ENCODE assay signal across 19 cellular contexts in the genomic region with DNA sequence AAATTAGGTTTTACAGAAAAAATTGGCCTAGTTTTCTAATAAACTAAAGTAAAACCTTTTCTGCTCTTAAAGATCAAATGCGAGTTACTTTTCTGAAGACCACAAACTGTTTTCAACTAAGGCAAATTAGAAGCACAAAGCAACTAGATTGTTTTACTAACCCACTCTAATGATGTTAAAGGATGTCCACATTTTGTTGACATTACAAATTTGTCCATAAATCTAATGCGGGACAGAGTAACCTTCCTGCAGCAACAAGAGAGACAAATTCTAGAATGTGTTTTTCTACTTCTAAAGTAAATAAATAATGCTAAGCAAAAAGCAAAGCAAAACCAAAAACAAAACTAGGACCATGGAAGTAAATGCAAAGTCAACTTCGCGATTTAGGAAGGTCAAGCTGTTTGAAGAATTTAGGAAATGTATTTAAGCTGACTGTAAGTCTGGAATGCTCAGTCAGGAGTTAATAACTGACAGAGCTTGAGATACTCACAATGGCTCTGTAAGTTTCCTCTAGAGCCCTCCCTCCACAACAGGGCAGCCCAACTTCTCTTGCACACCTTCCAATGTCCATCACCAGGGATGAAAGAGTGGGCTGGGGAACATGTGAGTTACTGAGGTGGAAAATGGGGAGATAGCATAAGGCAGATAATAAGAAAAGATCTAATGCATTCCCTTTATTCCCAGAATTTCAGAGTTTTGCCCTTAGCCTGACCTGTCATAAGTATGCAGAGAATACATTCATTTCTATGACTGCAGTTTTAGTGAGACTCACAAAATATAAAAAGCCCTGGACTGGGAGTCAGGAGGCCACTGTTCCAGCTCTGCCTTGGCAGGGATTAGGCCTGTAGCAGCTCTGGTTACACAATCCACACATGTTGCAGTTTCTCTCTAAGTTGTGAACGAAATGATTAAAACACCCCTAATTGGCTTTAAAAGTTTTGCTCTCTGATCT.
DNase-seq lines count a peak whose midpoint lies in the region; ATAC-seq, FAIRE-seq and TF ChIP-seq lines count a peak whose summit lies in the region.
"Had no signal": no experiment of that assay in that cellular context is flagged by ENCODE, and none has a peak within 500 bp of the region (broad histone marks: within the 10 kb centered on the region; RNA-seq: fewer than 3 reads in every experiment).

No MANE protein-coding gene starts in this region.

- H3K27ac ChIP-seq in endodermal cell (ENCODE audit: low read depth, low read length): no peak overlapping the region
- no peak overlapping the region for H3K27ac ChIP-seq in left lung
- peak overlapping the region in 2 of 4 donors; percentile 7 to 35 for H3K27ac ChIP-seq in pancreas

- no peak overlapping the region for H3K4me3 Mint-ChIP-seq in Caco-2 (ENCODE audit: unreplicated experiment)
- peak overlapping the region; percentile 10 for H3K4me3 Mint-ChIP-seq in endodermal cell

- H3K36me3 ChIP-seq in Caco-2 (ENCODE audit: control insufficient read depth, insufficient read depth, low read length): no peaks in the 10 kb centered on the region
- H3K36me3 ChIP-seq in endodermal cell (ENCODE audit: control insufficient read depth, insufficient read depth, low read length): no peaks in the 10 kb centered on the region
- no peaks in the 10 kb centered on the region for H3K36me3 ChIP-seq in left lung
- no peaks in the 10 kb centered on the region for H3K36me3 ChIP-seq in pancreas

- peaks cover 20% of the 10 kb centered on the region for H3K4me1 ChIP-seq in Caco-2
- peaks cover 23% of the 10 kb centered on the region for H3K4me1 ChIP-seq in endodermal cell (ENCODE audit: control insufficient read depth, insufficient read depth, low read length)
- H3K4me1 ChIP-seq in left lung: peaks cover 0 to 7% of the 10 kb centered on the region in 2 donors
- H3K4me1 ChIP-seq in pancreas: peaks cover 0 to 9% (median 0%) of the 10 kb centered on the region in 3 donors

- peak; percentile 90 for ATAC-seq in left lung
- peak in 3 of 4 donors; percentile 61 to 78 (median 64) for ATAC-seq in pancreas
- ATAC-seq in HG03025 (IDR thresholded peaks at IDR 0.05; ENCODE audit: low FRiP score, unreplicated experiment): no peak
- no peak for ATAC-seq in HG02981 (IDR thresholded peaks at IDR 0.05; ENCODE audit: unreplicated experiment)
- ATAC-seq: GM12878 had no signal

- H3K4me3 ChIP-seq in Caco-2 (ENCODE audit: low read depth, low read length) (no peak overlapping the region), endodermal cell (ENCODE audit: low read length) (peak overlapping the region; percentile 70), left lung (no peak overlapping the region), pancreas (no peak overlapping the region)
- H3K4me3 ChIP-seq: GM12878 had no signal

- H3K36me3 Mint-ChIP-seq in Caco-2 (ENCODE audit: insufficient read depth, unreplicated experiment) (no peaks in the 10 kb centered on the region), endodermal cell (ENCODE audit: low read depth) (no peaks in the 10 kb centered on the region)

- H3K27ac Mint-ChIP-seq in Caco-2 (ENCODE audit: unreplicated experiment) (peak overlapping the region; percentile 27), endodermal cell (peak overlapping the region; percentile 88)

- TF ChIP-seq CTCF in Caco-2 (IDR thresholded peaks at IDR 0.05; ENCODE audit: insufficient read depth in 1 of 2, low read depth in 1 of 2, low read length in 1 of 2, severe bottlenecking in 1 of 2, unreplicated experiment in 1 of 2) (no peak), endodermal cell (conservative IDR thresholded peaks at IDR 0.05) (no peak), left lung (IDR thresholded peaks at IDR 0.05) (no peak), pancreas (IDR thresholded peaks at IDR 0.05) (no peak)

- CTCF ChIA-PET in Caco-2 (lab: Charles Lee): interaction anchor here (0.6 to 0.7 kb wide), 2 partner anchors 86 to 149 kb away, joined by 3 read pairs; no protein-coding TSS in a partner anchor

- BruUV-seq in Caco-2 (replicated peaks; lab: Mats Ljungman, UMichigan): no TSS peak

- H3K27me3 Mint-ChIP-seq in Caco-2 (ENCODE audit: insufficient read depth, unreplicated experiment) (no peaks in the 10 kb centered on the region), endodermal cell (ENCODE audit: insufficient read depth) (peaks cover 22% of the 10 kb centered on the region)

- POLR2A ChIA-PET in Caco-2 (lab: Charles Lee): interaction anchor here (0.9 to 1.0 kb wide), 2 partner anchors 23 to 159 kb away, joined by 3 read pairs; no protein-coding TSS in a partner anchor

- WGBS in endodermal cell (ENCODE audit: insufficient coverage in 1 of 2, insufficient read length in 1 of 2), 2 experiments: 81 to 85% methylated on average over 3 to 5 of the region's 5 CpGs
- WGBS in pancreas, 2 donors: 64 to 65% methylated on average over 5 of the region's 5 CpGs

- H3K27me3 ChIP-seq in Caco-2 (replicated peaks; ENCODE audit: control insufficient read depth, insufficient read depth, low read length) (no peaks in the 10 kb centered on the region), endodermal cell (ENCODE audit: control insufficient read depth, insufficient read depth, low read length, poor library complexity, severe bottlenecking) (no peaks in the 10 kb centered on the region), left lung (no peaks in the 10 kb centered on the region), pancreas (no peaks in the 10 kb centered on the region)

- H3K4me1 Mint-ChIP-seq in Caco-2 (ENCODE audit: low read depth, unreplicated experiment) (peaks cover 21% of the 10 kb centered on the region), endodermal cell (peaks cover 36% of the 10 kb centered on the region)

- H3K9me3 Mint-ChIP-seq in Caco-2 (ENCODE audit: unreplicated experiment): no peaks in the 10 kb centered on the region
- H3K9me3 Mint-ChIP-seq in endodermal cell: peaks cover 18% of the 10 kb centered on the region

- H3K9me3 ChIP-seq in Caco-2: no peaks in the 10 kb centered on the region; the same call in 1 of the 2 replicates
- peaks cover 23% of the 10 kb centered on the region for H3K9me3 ChIP-seq in endodermal cell (ENCODE audit: control insufficient read depth, low read length)
- H3K9me3 ChIP-seq in left lung: no peaks in the 10 kb centered on the region
- no peaks in the 10 kb centered on the region for H3K9me3 ChIP-seq in pancreas

- intact Hi-C loops in Caco-2 (cut with micrococcal nuclease; ENCODE audit: unreplicated experiment) (loop anchor here (2.0 kb wide), 1 partner anchor 15 kb away; no protein-coding TSS in a partner anchor), left lung (cut with DNase I) (no loop called here), pancreas (cut with DNase I) (no loop called here)

- H3K9ac ChIP-seq in endodermal cell (ENCODE audit: extremely low read depth, low read length, poor library complexity, severe bottlenecking): peak overlapping the region; percentile 41

- DNase-seq in Caco-2 (peak in 1 of 2 experiments; percentile 38), endodermal cell (no peak), left lung (no peak), pancreas (no peak), GM19240 (ENCODE audit: insufficient read length, low spot score) (no peak), DMS53 (lab: John Stamatoyannopoulos, UW) (no peak)
- DNase-seq: AML-193; Calu3; DMS79; HCEC 1CT; NCI-H1048; NCI-H2227 treated with DMSO at 0.1 percent for 48 hours; NCI-H69; NK-92 treated with Interleukin-12 subunit alpha and Interleukin-12 subunit beta, amount 100 ng/mL, for 24 hours; OCI-M1 had no signal

- no peak for FAIRE-seq in pancreas (lab: Jason Lieb, UNC)
- FAIRE-seq: GM12878, GM18507 had no signal

Comparison
In these comparisons a context has a peak if more than half of its experiments do, and no peak if none do; other contexts are left out.
1. ATAC-seq: peak in left lung (single experiment) and pancreas (3 of 4); none in HG03025 (single experiment) and HG02981 (single experiment).